Comparison of ENCODE assay signal across 17 cellular contexts in genomic region chr7:129160161-129160911, GRCh38. TPM values are rescaled to one million over a fixed set of nuclear protein-coding genes. Genes with fewer than 3 reads are reported as not detected.
DNase-seq lines count a peak whose midpoint lies in the region; ATAC-seq and TF ChIP-seq lines count a peak whose summit lies in the region.
"Had no signal": no experiment of that assay in that cellular context is flagged by ENCODE, and none has a peak within 500 bp of the region (broad histone marks: within the 10 kb centered on the region; RNA-seq: fewer than 3 reads in every experiment).

No MANE protein-coding gene starts in this region.

- H3K9me3 Mint-ChIP-seq in activated B cell treated with CpG ODN at 0.5 μM for 24 hours = peaks cover 5% of the 10 kb centered on the region
- H3K9me3 Mint-ChIP-seq: activated naive CD4-positive, alpha-beta T cell treated with anti-CD3 and anti-CD28 coated beads, Interleukin-2, amount 10 ng/mL, durations not matched to agents 7 days and 5 days; HFFc6; stimulated activated naive CD8-positive, alpha-beta T cell treated with anti-CD3 and anti-CD28 coated beads, Interleukin-15, Interleukin-2, amounts not matched to agents 100 ng/mL and 50 ng/mL, for 24 hours had no signal

- no peak overlapping the region for H3K4me3 Mint-ChIP-seq in activated B cell treated with CpG ODN at 0.5 μM for 24 hours
- H3K4me3 Mint-ChIP-seq: activated naive CD4-positive, alpha-beta T cell treated with anti-CD3 and anti-CD28 coated beads, Interleukin-2, amount 10 ng/mL, durations not matched to agents 7 days and 5 days; HFFc6; stimulated activated naive CD8-positive, alpha-beta T cell treated with anti-CD3 and anti-CD28 coated beads, Interleukin-15, Interleukin-2, amounts not matched to agents 100 ng/mL and 50 ng/mL, for 24 hours had no signal

- intact Hi-C loops in activated B cell treated with CpG ODN at 0.5 μM for 24 hours (cut with micrococcal nuclease) = no loop called here

- no peak for ATAC-seq in activated B cell treated with CpG ODN at 0.5 μM for 24 hours (ENCODE audit: low read depth)
- ATAC-seq: A549 had no signal

- H3K27ac ChIP-seq in RWPE1 = no peak overlapping the region
- H3K27ac ChIP-seq: A549, brain microvascular endothelial cell, neutrophil had no signal

- peaks cover 78% of the 10 kb centered on the region for H3K4me1 Mint-ChIP-seq in activated B cell treated with CpG ODN at 0.5 μM for 24 hours
- H3K4me1 Mint-ChIP-seq: activated naive CD4-positive, alpha-beta T cell treated with anti-CD3 and anti-CD28 coated beads, Interleukin-2, amount 10 ng/mL, durations not matched to agents 7 days and 5 days had no signal

- TF ChIP-seq CTCF in activated B cell treated with CpG ODN at 0.5 μM for 24 hours (IDR thresholded peaks at IDR 0.05) (no peak), RWPE1 (conservative IDR thresholded peaks at IDR 0.05; ENCODE audit: low read depth) (no peak)

- CTCF ChIA-PET in activated B cell treated with CpG ODN at 0.5 μM for 24 hours (lab: Charles Lee) (interaction anchor here (0.6 to 0.8 kb wide), 2 partner anchors 11 to 65 kb away, joined by 3 read pairs; no protein-coding TSS in a partner anchor), HEK293T (lab: Yijun Ruan, JAX) (no interaction called here), RWPE1 (lab: Yijun Ruan, JAX) (no interaction called here)

- POLR2A ChIA-PET in activated B cell treated with CpG ODN at 0.5 μM for 24 hours (lab: Charles Lee) (interaction anchor here (2.8 kb wide), 1 partner anchor 14 kb away, joined by 16 read pairs; no protein-coding TSS in a partner anchor), HEK293T (lab: Yijun Ruan, JAX) (no interaction called here), RWPE1 (lab: Yijun Ruan, JAX; ENCODE audit: low non-redundant PET) (no interaction called here)

- H3K36me3 Mint-ChIP-seq in activated B cell treated with CpG ODN at 0.5 μM for 24 hours (ENCODE audit: low read depth) = peaks cover 89% of the 10 kb centered on the region
- H3K36me3 Mint-ChIP-seq: activated naive CD4-positive, alpha-beta T cell treated with anti-CD3 and anti-CD28 coated beads, Interleukin-2, amount 10 ng/mL, durations not matched to agents 7 days and 5 days had no signal

- peak overlapping the region; percentile 61 for H3K27ac Mint-ChIP-seq in activated B cell treated with CpG ODN at 0.5 μM for 24 hours
- H3K27ac Mint-ChIP-seq: activated naive CD4-positive, alpha-beta T cell treated with anti-CD3 and anti-CD28 coated beads, Interleukin-2, amount 10 ng/mL, durations not matched to agents 7 days and 5 days; HFFc6 had no signal

- DNase-seq in NCI-H2196 (lab: John Stamatoyannopoulos, UW; ENCODE audit: unreplicated experiment) (peak; percentile 53), NCI-H2196 treated with DMSO at 0.1 percent for 48 hours (lab: John Stamatoyannopoulos, UW; ENCODE audit: unreplicated experiment) (no peak), NCI-H1092 treated with DMSO at 0.1 percent for 48 hours (lab: John Stamatoyannopoulos, UW) (peak; percentile 36), activated B cell treated with CpG ODN at 0.5 μM for 24 hours (no peak), retina (peak; percentile 76), HEK293T (ENCODE audit: extremely low spot score) (no peak), RWPE1 (ENCODE audit: low spot score) (no peak), HK-2 (ENCODE audit: unreplicated experiment) (no peak)
- DNase-seq: activated CD4-positive, CD25-positive, alpha-beta regulatory T cell; activated naive CD4-positive, alpha-beta T cell treated with anti-CD3 and anti-CD28 coated beads, Interleukin-2, amount 10 ng/mL, durations not matched to agents 7 days and 5 days; brain microvascular endothelial cell; Caco-2; effector CD8-positive, alpha-beta T cell; HFFc6 had no signal

- H3K27me3 Mint-ChIP-seq in activated B cell treated with CpG ODN at 0.5 μM for 24 hours = no peaks in the 10 kb centered on the region
- H3K27me3 Mint-ChIP-seq: stimulated activated naive CD8-positive, alpha-beta T cell treated with anti-CD3 and anti-CD28 coated beads, Interleukin-15, Interleukin-2, amounts not matched to agents 100 ng/mL and 50 ng/mL, for 24 hours had no signal

TF ChIP-seq in HEK293T, 16 proteins besides CTCF, POLR2A, EP300 and RAD21:
- TF ChIP-seq NFRKB (IDR thresholded peaks at IDR 0.05) = no peak
- TF ChIP-seq L3MBTL2 (conservative IDR thresholded peaks at IDR 0.05) = no peak
- no peak for TF ChIP-seq SP1 (IDR thresholded peaks at IDR 0.05)
- no peak for TF ChIP-seq ELF4 (IDR thresholded peaks at IDR 0.05)
- no peak for TF ChIP-seq TARDBP (IDR thresholded peaks at IDR 0.05)
- no peak for TF ChIP-seq CTBP1 (IDR thresholded peaks at IDR 0.05; ENCODE audit: borderline replicate concordance)
- no peak for TF ChIP-seq FOXK2 (IDR thresholded peaks at IDR 0.05)
- no peak for TF ChIP-seq SUZ12 (IDR thresholded peaks at IDR 0.05)
- no peak for TF ChIP-seq PKNOX1 (IDR thresholded peaks at IDR 0.05)
- TF ChIP-seq ARNT (IDR thresholded peaks at IDR 0.05) = no peak
- TF ChIP-seq ZNF384 (IDR thresholded peaks at IDR 0.05) = no peak
- TF ChIP-seq BHLHE40 (IDR thresholded peaks at IDR 0.05; ENCODE audit: borderline replicate concordance) = no peak
- TF ChIP-seq FOXA1 (IDR thresholded peaks at IDR 0.05) = no peak
- TF ChIP-seq HDGF (IDR thresholded peaks at IDR 0.05; ENCODE audit: borderline replicate concordance) = no peak
- TF ChIP-seq FOXM1 (IDR thresholded peaks at IDR 0.05; ENCODE audit: borderline replicate concordance) = no peak
- no peak for TF ChIP-seq LEF1 (IDR thresholded peaks at IDR 0.05; ENCODE audit: borderline replicate concordance)

RNA-seq across cellular contexts. Expression of gene TSPAN33, which starts 15.8 kb away (rescaled TPM):
- 332 and 341 TPM in 2 replicates for total RNA-seq in activated B cell treated with CpG ODN at 0.5 μM for 24 hours

RNA-seq across cellular contexts. Expression of gene SMO, which starts 28.1 kb away (rescaled TPM):
- total RNA-seq in activated B cell treated with CpG ODN at 0.5 μM for 24 hours = 0.66 and 1.8 TPM in 2 replicates

Comparison
In these comparisons a context has a peak if more than half of its experiments do, and no peak if none do; other contexts are left out.
1. DNase-seq: peak in NCI-H2196 (single experiment), NCI-H1092 treated with DMSO at 0.1 percent for 48 hours (single experiment) and retina (single experiment); none in NCI-H2196 treated with DMSO at 0.1 percent for 48 hours (single experiment), activated B cell treated with CpG ODN at 0.5 μM for 24 hours (single experiment), HEK293T (single experiment), RWPE1 (single experiment) and HK-2 (single experiment).